In the genomic region with DNA sequence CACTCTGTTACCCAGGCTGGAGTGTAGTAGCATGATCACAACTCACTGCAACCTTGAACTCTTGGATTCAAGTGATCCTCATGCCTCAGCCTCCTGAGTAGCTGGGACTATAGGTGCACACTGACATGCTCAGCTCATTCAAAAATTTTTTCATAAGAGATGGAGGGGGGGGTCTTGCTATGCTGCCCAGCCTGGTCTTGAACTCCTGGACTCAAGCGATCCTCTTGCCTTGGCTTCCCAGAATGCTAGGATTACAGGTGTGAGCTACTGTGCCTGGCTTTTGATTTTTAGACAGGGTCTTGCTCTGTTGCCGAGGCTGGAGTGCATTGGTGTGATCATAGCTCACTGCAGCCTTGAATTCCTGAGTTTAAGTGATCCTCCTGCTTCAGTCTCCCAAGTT, we compare ENCODE assay signal across 39 cellular contexts. TPM values are rescaled to one million over a fixed set of nuclear protein-coding genes. Genes with fewer than 3 reads are reported as not detected.
"Had no signal": no experiment of that assay in that cellular context is flagged by ENCODE, and none has a peak within 500 bp of the region (broad histone marks: within the 10 kb centered on the region; RNA-seq: fewer than 3 reads in every experiment).

No MANE protein-coding gene starts in this region.

- H3K4me3 ChIP-seq: MG63 had no signal

- DNase-seq: Karpas-422, Kasumi-1, MG63, MM.1S, MV-4-11, NCI-H1048, NCI-H1092, NCI-H1092 treated with DMSO at 0.1 percent for 48 hours, NCI-H1105, NCI-H1105 treated with DMSO at 0.1 percent for 48 hours, NCI-H1417, NCI-H1417 treated with DMSO at 0.1 percent for 48 hours, NCI-H1436, NCI-H1436 treated with DMSO at 0.1 percent for 48 hours, NCI-H146, NCI-H1694, NCI-H1694 treated with DMSO at 0.1 percent for 48 hours, NCI-H187, NCI-H187 treated with DMSO at 0.1 percent for 48 hours, NCI-H1930, NCI-H2029, NCI-H2029 treated with DMSO at 0.1 percent for 48 hours, NCI-H2081, NCI-H2081 treated with DMSO at 0.1 percent for 48 hours, NCI-H2107, NCI-H2171, NCI-H2171 treated with DMSO at 0.1 percent for 48 hours, NCI-H2227 treated with DMSO at 0.1 percent for 48 hours, NCI-H226, NCI-H345, NCI-H446, NCI-H446 treated with DMSO at 0.1 percent for 48 hours, NCI-H510A, NCI-H510A treated with DMSO at 0.1 percent for 48 hours, NCI-H524, NCI-H524 treated with DMSO at 0.1 percent for 48 hours had no signal

- H3K9me3 ChIP-seq: MG63 had no signal

- H3K27me3 ChIP-seq: MG63 had no signal

RNA-seq across cellular contexts. Expression of a gene that starts 14.0 kb away (rescaled TPM):
- total RNA-seq: LHCN-M2, M059J, MCF 10A had no signal

RNA-seq across cellular contexts. Expression of a gene that starts 25.0 kb away (rescaled TPM):
- total RNA-seq: LHCN-M2, M059J, MCF 10A had no signal

RNA-seq across cellular contexts. Expression of a gene that starts 36.5 kb away (rescaled TPM):
- total RNA-seq: MCF 10A had no signal
